ENCODE assay signal across 11 cellular contexts in the genomic region with DNA sequence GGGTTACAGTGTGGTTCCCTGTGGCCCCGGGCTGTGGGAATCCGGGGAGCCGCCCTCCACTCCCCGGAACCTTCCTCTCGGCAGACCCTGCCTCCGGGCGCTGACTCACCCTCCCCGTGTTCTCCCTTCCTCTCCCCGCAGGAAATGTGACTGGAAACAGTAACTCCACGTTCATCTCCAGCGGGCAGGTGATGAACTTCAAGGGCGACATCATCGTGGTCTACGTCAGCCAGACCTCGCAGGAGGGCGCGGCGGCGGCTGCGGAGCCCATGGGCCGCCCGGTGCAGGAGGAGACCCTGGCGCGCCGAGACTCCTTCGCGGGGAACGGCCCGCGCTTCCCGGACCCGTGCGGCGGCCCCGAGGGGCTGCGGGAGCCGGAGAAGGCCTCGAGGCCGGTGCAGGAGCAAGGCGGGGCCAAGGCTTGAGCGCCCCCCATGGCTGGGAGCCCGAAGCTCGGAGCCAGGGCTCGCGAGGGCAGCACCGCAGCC. TPM values are rescaled to one million over a fixed set of nuclear protein-coding genes. Genes with fewer than 3 reads are reported as not detected.
A peak's percentile ranks its signal among the peaks of the same experiment; 100 is the strongest.
DNase-seq lines count a peak whose midpoint lies in the region; ATAC-seq, FAIRE-seq and TF ChIP-seq lines count a peak whose summit lies in the region.
"Had no signal": no experiment of that assay in that cellular context is flagged by ENCODE, and none has a peak within 500 bp of the region (broad histone marks: within the 10 kb centered on the region; RNA-seq: fewer than 3 reads in every experiment).

No MANE protein-coding gene starts in this region.

- WGBS in A549 (ENCODE audit: missing lambda C conversion rate) = 46% methylated on average over 18 of the region's 46 CpGs

- no peaks in the 10 kb centered on the region for H3K36me3 ChIP-seq in HUES6 (ENCODE audit: control insufficient read depth, insufficient read depth, low read length)
- no peaks in the 10 kb centered on the region for H3K36me3 ChIP-seq in left lung
- H3K36me3 ChIP-seq: neutrophil, transverse colon had no signal

- TF ChIP-seq CTCF in A549 (IDR thresholded peaks at IDR 0.05) (no peak), left lung (IDR thresholded peaks at IDR 0.05) (no peak)

- no peak for TF ChIP-seq EP300 in A549 (IDR thresholded peaks at IDR 0.05)

- H3K27ac ChIP-seq in A549 (peak overlapping the region; percentile 74 to 94), HUES6 (ENCODE audit: low read depth, low read length) (no peak overlapping the region), left lung (no peak overlapping the region)
- H3K27ac ChIP-seq: neutrophil, transverse colon had no signal

- H3K9me3 ChIP-seq in A549 = no peaks in the 10 kb centered on the region
- no peaks in the 10 kb centered on the region for H3K9me3 ChIP-seq in HUES6 (ENCODE audit: control insufficient read depth, insufficient read depth, low read depth, low read length)
- no peaks in the 10 kb centered on the region for H3K9me3 ChIP-seq in left lung
- H3K9me3 ChIP-seq: neutrophil, transverse colon had no signal

- H3K4me2 ChIP-seq in A549 = peak overlapping the region; percentile 78

- FAIRE-seq in A549 (lab: Jason Lieb, UNC) = no peak

- H3K4me1 ChIP-seq in A549 (peaks cover 24% of the 10 kb centered on the region), HUES6 (ENCODE audit: control insufficient read depth, insufficient read depth, low read length) (peaks cover 16% of the 10 kb centered on the region), left lung (no peaks in the 10 kb centered on the region)

- ATAC-seq in A549 (peak; percentile 69 to 81), left lung (peak; percentile 24)

- CTCF ChIA-PET in A549 (lab: Yijun Ruan, JAX) = interaction anchor here (0.6 to 1.2 kb wide), 3 partner anchors 17 to 41 kb away, joined by 3 to 4 read pairs (median 4); no protein-coding TSS in a partner anchor

- peak overlapping the region; percentile 60 for H3K9ac ChIP-seq in HUES6 (ENCODE audit: low read length)

- peak; percentile 21 to 25 for DNase-seq in A549 (ENCODE audit: low read depth in 1 of 2, low spot score in 1 of 2)
- DNase-seq in ecto neural progenitor cell (ENCODE audit: low spot score) = peak; percentile 68
- DNase-seq in left lung = no peak
- no peak for DNase-seq in epidermal melanocyte (ENCODE audit: insufficient read length, low spot score)
- no peak for DNase-seq in activated CD4-positive, alpha-beta T cell treated with anti-CD3 and anti-CD28 coated beads for 1 hour
- no peak for DNase-seq in posterior cingulate gyrus
- no peak for DNase-seq in activated CD8-positive, alpha-beta memory T cell treated with anti-CD3 and anti-CD28 coated beads, Interleukin-2, amount 50 U/mL, for 4 hours
- DNase-seq: transverse colon had no signal

- H3K4me3 ChIP-seq in A549 (peak overlapping the region; percentile 51), HUES6 (ENCODE audit: low read depth, low read length) (peak overlapping the region; percentile 62), left lung (peak overlapping the region; percentile 13 to 20)
- H3K4me3 ChIP-seq: transverse colon had no signal

- H3K27me3 ChIP-seq in HUES6 (ENCODE audit: control insufficient read depth, insufficient read depth, low read length) (no peaks in the 10 kb centered on the region; the same call in 1 of the 2 replicates), left lung (peaks cover 0 to 11% of the 10 kb centered on the region in 2 donors)
- H3K27me3 ChIP-seq: neutrophil had no signal

- intact Hi-C loops in left lung (cut with DNase I) (no loop called here), posterior cingulate gyrus (cut with DNase I) (no loop called here)

- no peak for TF ChIP-seq POLR2A in A549 (IDR thresholded peaks at IDR 0.05; ENCODE audit: low read length)

- TF ChIP-seq RAD21 in A549 (conservative IDR thresholded peaks at IDR 0.05 in 1 of 2, IDR thresholded peaks at IDR 0.05 in 1 of 2) = no peak

- POLR2A ChIA-PET in A549 (lab: Yijun Ruan, JAX) = interaction anchor here (0.7 to 1.1 kb wide), 2 partner anchors 36 to 55 kb away, joined by 3 read pairs; no protein-coding TSS in a partner anchor

TF ChIP-seq in A549, 52 proteins besides CTCF, POLR2A, EP300 and RAD21:
- TF ChIP-seq, protein P1, sequence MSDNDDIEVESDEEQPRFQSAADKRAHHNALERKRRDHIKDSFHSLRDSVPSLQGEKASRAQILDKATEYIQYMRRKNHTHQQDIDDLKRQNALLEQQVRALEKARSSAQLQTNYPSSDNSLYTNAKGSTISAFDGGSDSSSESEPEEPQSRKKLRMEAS (IDR thresholded peaks at IDR 0.05) = 0 out of 2 replicates have a peak, but pooled peaks have one; percentile 40
- no peak for TF ChIP-seq FOSB (CRISPR knock-in tag; IDR thresholded peaks at IDR 0.05)
- TF ChIP-seq, protein P2, sequence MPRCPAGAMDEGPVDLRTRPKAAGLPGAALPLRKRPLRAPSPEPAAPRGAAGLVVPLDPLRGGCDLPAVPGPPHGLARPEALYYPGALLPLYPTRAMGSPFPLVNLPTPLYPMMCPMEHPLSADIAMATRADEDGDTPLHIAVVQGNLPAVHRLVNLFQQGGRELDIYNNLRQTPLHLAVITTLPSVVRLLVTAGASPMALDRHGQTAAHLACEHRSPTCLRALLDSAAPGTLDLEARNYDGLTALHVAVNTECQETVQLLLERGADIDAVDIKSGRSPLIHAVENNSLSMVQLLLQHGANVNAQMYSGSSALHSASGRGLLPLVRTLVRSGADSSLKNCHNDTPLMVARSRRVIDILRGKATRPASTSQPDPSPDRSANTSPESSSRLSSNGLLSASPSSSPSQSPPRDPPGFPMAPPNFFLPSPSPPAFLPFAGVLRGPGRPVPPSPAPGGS (IDR thresholded peaks at IDR 0.05) = no peak
- TF ChIP-seq NR3C1 (IDR thresholded peaks at IDR 0.05) = no peak
- TF ChIP-seq ZC3H11A (IDR thresholded peaks at IDR 0.05) = no peak
- TF ChIP-seq FOSL2 (IDR thresholded peaks at IDR 0.05) = no peak
- TF ChIP-seq FOSL2 (CRISPR knock-in tag; IDR thresholded peaks at IDR 0.05) = peak; percentile 47
- TF ChIP-seq TFCP2L1 (CRISPR knock-in tag; IDR thresholded peaks at IDR 0.05) = no peak

RNA-seq across cellular contexts. Expression of a gene that starts 59.5 kb away (rescaled TPM):
- polyA plus RNA-seq in A549 (2011; rRNA removed) (4.0 and 5.2 TPM in 2 replicates), A549 (2017; fragmentation: RNase III; extraction: RNeasy Plus Mini Kit Qiagen cat#74134 plus additional on column Dnase treatment) (1.9 to 2.1 TPM (median 2.0 TPM) in 3 replicates)
- 3.5 and 4.2 TPM in 2 replicates for polyA plus RNA-seq in A549 (2012; cell fraction: cytosol; rRNA removed)
- 4.2 and 6.0 TPM in 2 replicates for polyA plus RNA-seq in A549 (2012; cell fraction: nucleus; rRNA removed)
- 2.2 and 3.7 TPM in 2 replicates for polyA minus RNA-seq in A549 (2011; rRNA and poly(A)+ RNA removed)
- 1 to 10 TPM; 4.7 to 8.9 TPM for total RNA-seq in left lung
- total RNA-seq: OCI-LY7 had no signal

Comparison
In these comparisons a context has a peak if more than half of its experiments do, and no peak if none do; other contexts are left out.
1. DNase-seq: peak in A549 (2 of 2) and ecto neural progenitor cell (single experiment); none in left lung (0 of 2), epidermal melanocyte (single experiment), activated CD4-positive, alpha-beta T cell treated with anti-CD3 and anti-CD28 coated beads for 1 hour (single experiment), posterior cingulate gyrus (0 of 10) and activated CD8-positive, alpha-beta memory T cell treated with anti-CD3 and anti-CD28 coated beads, Interleukin-2, amount 50 U/mL, for 4 hours (single experiment).
2. H3K27ac ChIP-seq: peak in A549 (2 of 2); none in HUES6 (single experiment) and left lung (0 of 2).
3. Peak in every context shown above with its lines, with median percentiles within 50 percentile points of each other: H3K4me3 ChIP-seq.